In the genomic region with DNA sequence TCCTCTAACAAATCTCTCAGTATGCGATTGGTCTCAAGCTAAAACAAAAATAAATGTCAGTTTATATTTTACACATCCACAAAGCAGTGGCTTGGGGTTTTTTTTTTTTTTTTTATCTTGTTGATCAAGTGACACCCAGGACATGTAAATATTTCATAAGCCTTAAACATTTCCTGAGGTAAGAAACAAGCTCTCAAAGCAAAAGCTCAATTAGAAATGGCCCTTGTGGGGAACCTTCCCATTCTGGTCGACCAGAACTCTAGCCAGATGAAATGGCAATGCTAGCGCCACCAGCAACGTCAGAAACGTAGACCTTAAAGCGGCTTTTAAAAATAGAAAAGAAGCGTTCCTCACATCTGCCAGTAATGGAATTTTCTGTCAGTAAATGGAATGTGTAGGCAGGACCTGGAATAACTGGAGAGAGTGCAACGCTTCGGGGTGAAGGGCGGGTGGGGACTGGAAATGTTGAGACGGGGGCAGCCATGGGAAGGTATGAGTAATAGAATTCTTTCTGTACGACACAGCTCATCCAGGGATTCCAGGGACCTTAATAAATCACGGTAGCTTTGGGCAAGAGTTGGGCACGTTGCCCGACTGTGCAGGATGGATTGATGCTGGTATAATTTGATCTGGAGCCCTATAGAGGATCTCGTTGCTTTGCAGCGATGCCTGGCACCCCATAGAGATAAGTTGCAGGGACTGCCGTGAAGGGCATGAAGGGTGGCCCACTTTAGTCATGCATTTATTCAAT, we compare ENCODE assay signal across 11 cellular contexts. TPM values are rescaled to one million over a fixed set of nuclear protein-coding genes. Genes with fewer than 3 reads are reported as not detected.
A peak's percentile ranks its signal among the peaks of the same experiment; 100 is the strongest.
DNase-seq lines count a peak whose midpoint lies in the region; ATAC-seq, FAIRE-seq and TF ChIP-seq lines count a peak whose summit lies in the region.
"Had no signal": no experiment of that assay in that cellular context is flagged by ENCODE, and none has a peak within 500 bp of the region (broad histone marks: within the 10 kb centered on the region; RNA-seq: fewer than 3 reads in every experiment).

No MANE protein-coding gene starts in this region.

- H3K4me3 Mint-ChIP-seq in nephron: peak overlapping the region in 1 of 3 experiments; percentile 10
- H3K4me3 Mint-ChIP-seq in activated T-cell treated with anti-CD3 and anti-CD28 coated beads, Interleukin-2, amount 50 U/mL, for 24 hours: no peak overlapping the region
- H3K4me3 Mint-ChIP-seq: activated naive CD4-positive, alpha-beta T cell treated with anti-CD3 and anti-CD28 coated beads for 36 hours had no signal

- CTCF ChIA-PET in HEK293T (lab: Yijun Ruan, JAX): interaction anchor here (0.5 kb wide), 1 partner anchor 8 kb away, joined by 4 read pairs; no protein-coding TSS in a partner anchor

- no peak for FAIRE-seq in GM12891 (lab: Jason Lieb, UNC)

- ATAC-seq in HG03565 (IDR thresholded peaks at IDR 0.05; ENCODE audit: unreplicated experiment): no peak

- peaks cover 43% of the 10 kb centered on the region for H3K4me1 Mint-ChIP-seq in nephron
- H3K4me1 Mint-ChIP-seq in activated T-cell treated with anti-CD3 and anti-CD28 coated beads, Interleukin-2, amount 50 U/mL, for 24 hours (ENCODE audit: low read depth): peaks cover 44% of the 10 kb centered on the region

- DNase-seq in AG09319 (ENCODE audit: extremely low read depth, low read depth) (peak; percentile 56), NCI-H2227 (lab: John Stamatoyannopoulos, UW; ENCODE audit: unreplicated experiment) (peak; percentile 68), dermis blood vessel endothelial cell (peak; percentile 95), GM12891 (ENCODE audit: insufficient read length, low spot score) (no peak), HEK293T (ENCODE audit: extremely low spot score) (no peak)
- no peak for DNase-seq in activated T-cell treated with anti-CD3 and anti-CD28 coated beads, Interleukin-2, amount 50 U/mL, for 24 hours
- DNase-seq: activated naive CD4-positive, alpha-beta T cell treated with anti-CD3 and anti-CD28 coated beads for 36 hours; DMS79 treated with DMSO at 0.1 percent for 48 hours; left ventricle myocardium superior had no signal

- TF ChIP-seq POLR2A in GM12891 (IDR thresholded peaks at IDR 0.05; ENCODE audit: low read depth, low read length): no peak

- H3K9me3 Mint-ChIP-seq in nephron: no peaks in the 10 kb centered on the region
- H3K9me3 Mint-ChIP-seq in activated T-cell treated with anti-CD3 and anti-CD28 coated beads, Interleukin-2, amount 50 U/mL, for 24 hours: peaks cover 2% of the 10 kb centered on the region
- H3K9me3 Mint-ChIP-seq: activated naive CD4-positive, alpha-beta T cell treated with anti-CD3 and anti-CD28 coated beads for 36 hours had no signal

- peaks cover 21% of the 10 kb centered on the region for H3K36me3 Mint-ChIP-seq in nephron (ENCODE audit: low read depth)
- peaks cover 2% of the 10 kb centered on the region for H3K36me3 Mint-ChIP-seq in activated T-cell treated with anti-CD3 and anti-CD28 coated beads, Interleukin-2, amount 50 U/mL, for 24 hours (ENCODE audit: low read depth)

- peak overlapping the region; percentile 57 to 90 (median 78) for H3K27ac Mint-ChIP-seq in nephron
- no peak overlapping the region for H3K27ac Mint-ChIP-seq in activated T-cell treated with anti-CD3 and anti-CD28 coated beads, Interleukin-2, amount 50 U/mL, for 24 hours

- peaks cover 3% of the 10 kb centered on the region for H3K27me3 Mint-ChIP-seq in nephron (ENCODE audit: low read depth)
- peaks cover 12% of the 10 kb centered on the region for H3K27me3 Mint-ChIP-seq in activated T-cell treated with anti-CD3 and anti-CD28 coated beads, Interleukin-2, amount 50 U/mL, for 24 hours

- POLR2A ChIA-PET in HEK293T (lab: Yijun Ruan, JAX): no interaction called here

- TF ChIP-seq CTCF in AG09319 (IDR thresholded peaks at IDR 0.05; ENCODE audit: low read depth, low read length): no peak
- no peak for TF ChIP-seq CTCF in nephron (IDR thresholded peaks at IDR 0.05; ENCODE audit: unreplicated experiment in 3 of 3)

TF ChIP-seq in GM12891, 5 proteins besides CTCF, POLR2A, EP300 and RAD21:
- TF ChIP-seq SPI1 (IDR thresholded peaks at IDR 0.05; ENCODE audit: low read depth, low read length) (no peak), TAF1 (IDR thresholded peaks at IDR 0.05; ENCODE audit: low read depth, low read length) (no peak), POLR2AphosphoS5 (IDR thresholded peaks at IDR 0.05; ENCODE audit: low read depth, low read length) (no peak), PAX5 (IDR thresholded peaks at IDR 0.05; ENCODE audit: insufficient read depth, low read length, severe bottlenecking) (no peak), POU2F2 (IDR thresholded peaks at IDR 0.05; ENCODE audit: low read depth, low read length) (no peak)

TF ChIP-seq in HEK293T, 16 proteins besides CTCF, POLR2A, EP300 and RAD21:
- TF ChIP-seq CTBP1 (IDR thresholded peaks at IDR 0.05; ENCODE audit: borderline replicate concordance) (no peak), NFRKB (IDR thresholded peaks at IDR 0.05) (no peak), BHLHE40 (IDR thresholded peaks at IDR 0.05; ENCODE audit: borderline replicate concordance) (no peak), HDGF (IDR thresholded peaks at IDR 0.05; ENCODE audit: borderline replicate concordance) (no peak)

RNA-seq across cellular contexts. Expression of a gene that starts 44.4 kb away (rescaled TPM):
- 35.4 and 49.2 TPM in 2 replicates for total RNA-seq in dermis blood vessel endothelial cell
- polyA plus RNA-seq in GM12891 (2012; ENCODE audit: low read depth, missing spikeins): 4.8 TPM

RNA-seq across cellular contexts. Expression of a gene that starts 44.5 kb away (rescaled TPM):
- total RNA-seq in dermis blood vessel endothelial cell: 29.6 and 34.0 TPM in 2 replicates
- 21.2 TPM for polyA plus RNA-seq in GM12891 (2012; ENCODE audit: low read depth, missing spikeins)

Comparison
In these comparisons a context has a peak if more than half of its experiments do, and no peak if none do; other contexts are left out.
1. DNase-seq: peak in AG09319 (single experiment), NCI-H2227 (single experiment) and dermis blood vessel endothelial cell (single experiment); none in GM12891 (single experiment), activated T-cell treated with anti-CD3 and anti-CD28 coated beads, Interleukin-2, amount 50 U/mL, for 24 hours (single experiment) and HEK293T (single experiment).